1 cellular context compared by ENCODE assay signal in genomic region chr9:86637515-86637914, GRCh38.
A peak's percentile ranks its signal among the peaks of the same experiment; 100 is the strongest.
TF ChIP-seq lines count a peak whose summit lies in the region.

No MANE protein-coding gene starts in this region.

TF ChIP-seq in HEK293, 187 proteins besides CTCF, POLR2A, EP300 and RAD21 (continued from another document and continues in another):
- TF ChIP-seq PBX3 (CRISPR knock-in tag; IDR thresholded peaks at IDR 0.05) (no peak), ZNF521 (tag by site-specific recombination; IDR thresholded peaks at IDR 0.05) (no peak), HOXA7 (CRISPR knock-in tag; IDR thresholded peaks at IDR 0.05; ENCODE audit: borderline replicate concordance) (no peak), OVOL3 (tag by site-specific recombination; IDR thresholded peaks at IDR 0.05) (no peak), FEZF1 (tag by site-specific recombination; IDR thresholded peaks at IDR 0.05) (no peak), ZNF571 (tag by site-specific recombination; IDR thresholded peaks at IDR 0.05) (no peak), ZNF48 (tag by site-specific recombination; IDR thresholded peaks at IDR 0.05) (no peak), ZNF488 (tag by site-specific recombination; IDR thresholded peaks at IDR 0.05) (no peak), ZNF654 (tag by site-specific recombination; IDR thresholded peaks at IDR 0.05; ENCODE audit: low read depth) (peak; percentile 83), TRIM28 (IDR thresholded peaks at IDR 0.05; ENCODE audit: borderline replicate concordance, low read length) (no peak), SCRT2 (tag by site-specific recombination; IDR thresholded peaks at IDR 0.05) (no peak), PATZ1 (tag by site-specific recombination; IDR thresholded peaks at IDR 0.05) (peak; percentile 8; the same call in 1 of the 2 replicates), OSR2 (tag by site-specific recombination; IDR thresholded peaks at IDR 0.05) (no peak), TCF7L2 (IDR thresholded peaks at IDR 0.05; ENCODE audit: borderline replicate concordance, low read depth, low read length) (no peak), ZNF785 (tag by site-specific recombination; IDR thresholded peaks at IDR 0.05) (no peak), GLI2 (tag by site-specific recombination; IDR thresholded peaks at IDR 0.05; ENCODE audit: borderline replicate concordance, low read depth) (no peak), ZNF449 (tag by site-specific recombination; IDR thresholded peaks at IDR 0.05) (peak; percentile 58; the same call in 1 of the 2 replicates), MEIS1 (CRISPR knock-in tag; IDR thresholded peaks at IDR 0.05; ENCODE audit: borderline replicate concordance) (no peak), ZBTB10 (tag by site-specific recombination; IDR thresholded peaks at IDR 0.05) (no peak), ZNF768 (tag by site-specific recombination; IDR thresholded peaks at IDR 0.05) (no peak), KLF8 (tag by site-specific recombination; IDR thresholded peaks at IDR 0.05) (no peak), ZBTB21 (tag by site-specific recombination; IDR thresholded peaks at IDR 0.05) (no peak), INSM2 (tag by site-specific recombination; IDR thresholded peaks at IDR 0.05) (no peak), ZNF202 (tag by site-specific recombination; IDR thresholded peaks at IDR 0.05; ENCODE audit: borderline replicate concordance) (no peak), ZBTB6 (tag by site-specific recombination; IDR thresholded peaks at IDR 0.05) (no peak), ZBTB8A (tag by site-specific recombination; IDR thresholded peaks at IDR 0.05) (0 out of 2 replicates have a peak, but pooled peaks have one; percentile 16), ZBTB49 (tag by site-specific recombination; IDR thresholded peaks at IDR 0.05; ENCODE audit: low read depth) (no peak), ZNF76 (tag by site-specific recombination; IDR thresholded peaks at IDR 0.05; ENCODE audit: borderline replicate concordance, low read depth) (no peak), PRDM2 (tag by site-specific recombination; IDR thresholded peaks at IDR 0.05; ENCODE audit: borderline replicate concordance) (no peak), ZNF623 (tag by site-specific recombination; IDR thresholded peaks at IDR 0.05) (no peak), ZNF138 (tag by site-specific recombination; IDR thresholded peaks at IDR 0.05; ENCODE audit: borderline replicate concordance) (no peak), ZNF221 (tag by site-specific recombination; IDR thresholded peaks at IDR 0.05; ENCODE audit: borderline replicate concordance) (no peak), IKZF3 (tag by site-specific recombination; IDR thresholded peaks at IDR 0.05) (no peak), ZNF629 (tag by site-specific recombination; IDR thresholded peaks at IDR 0.05) (peak; percentile 17; the same call in 1 of the 2 replicates), ZNF248 (tag by site-specific recombination; IDR thresholded peaks at IDR 0.05) (no peak), ZFP3 (tag by site-specific recombination; IDR thresholded peaks at IDR 0.05; ENCODE audit: low read depth) (no peak), ZFP41 (tag by site-specific recombination; IDR thresholded peaks at IDR 0.05; ENCODE audit: borderline replicate concordance) (no peak), ZNF692 (tag by site-specific recombination; IDR thresholded peaks at IDR 0.05) (no peak)
